Comparison of ENCODE assay signal across 1 cellular context in the genomic region with DNA sequence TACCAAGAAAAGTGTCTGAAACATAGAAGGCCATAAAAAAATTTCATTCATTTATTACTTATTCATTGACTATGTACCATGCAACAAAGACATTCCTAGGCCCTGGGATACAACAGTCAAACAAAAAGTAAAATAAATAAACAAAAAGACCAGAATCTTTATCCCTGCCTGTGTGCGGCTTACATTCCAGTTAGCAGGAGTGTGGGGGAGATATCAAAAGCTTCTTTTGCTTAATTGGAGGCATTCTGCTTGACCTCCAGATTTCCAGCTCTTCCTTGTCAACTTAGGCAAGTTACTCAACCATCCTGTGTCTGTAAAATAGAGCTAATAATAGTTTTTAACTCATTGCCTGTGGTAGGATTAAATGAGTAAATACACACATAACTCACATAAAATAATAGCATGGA.
TF ChIP-seq lines count a peak whose summit lies in the region.

No MANE protein-coding gene starts in this region.

TF ChIP-seq in IMR-90, 13 proteins besides CTCF, POLR2A, EP300 and RAD21 (continued from another document):
- TF ChIP-seq RCOR1 (IDR thresholded peaks at IDR 0.05; ENCODE audit: insufficient replicate concordance, low read length) (no peak), FOS (IDR thresholded peaks at IDR 0.05; ENCODE audit: low read depth, low read length) (no peak)
